1 cellular context compared by ENCODE assay signal in genomic region chr9:698937-699336, GRCh38.
TF ChIP-seq lines count a peak whose summit lies in the region.

No MANE protein-coding gene starts in this region.

TF ChIP-seq in GM23338, 12 proteins besides CTCF, POLR2A, EP300 and RAD21 (continued from another document):
- no peak for TF ChIP-seq ETS1 (IDR thresholded peaks at IDR 0.05)
TF ChIP-seq in GM23338: peak in this region for 0.
